In genomic region chr12:124928912-124929530, GRCh38 we compare ENCODE assay signal across 10 cellular contexts. TPM values are rescaled to one million over a fixed set of nuclear protein-coding genes. Genes with fewer than 3 reads are reported as not detected.
DNase-seq lines count a peak whose midpoint lies in the region; TF ChIP-seq lines count a peak whose summit lies in the region.
"Had no signal": no experiment of that assay in that cellular context is flagged by ENCODE, and none has a peak within 500 bp of the region (broad histone marks: within the 10 kb centered on the region; RNA-seq: fewer than 3 reads in every experiment).

No MANE protein-coding gene starts in this region.

- H3K4me3 ChIP-seq in dorsolateral prefrontal cortex (peak overlapping the region in 7 of 59 donors; percentile 62 to 93 (median 83)), neural progenitor cell (no peak overlapping the region)

- H3K4me1 Mint-ChIP-seq in CD14-positive monocyte (peaks cover 28% of the 10 kb centered on the region), neural progenitor cell (peaks cover 19% of the 10 kb centered on the region)

- H4K20me1 ChIP-seq in neural progenitor cell (ENCODE audit: low read depth) = no peaks in the 10 kb centered on the region

- intact Hi-C loops in CD14-positive monocyte (cut with micrococcal nuclease) = no loop called here
- intact Hi-C loops in dorsolateral prefrontal cortex (cut with DNase I) = no loop called here

- TF ChIP-seq CTCF in CD14-positive monocyte (IDR thresholded peaks at IDR 0.05) (no peak), dorsolateral prefrontal cortex (IDR thresholded peaks at IDR 0.05 in 54 of 56, conservative IDR thresholded peaks at IDR 0.05 in 2 of 56; ENCODE audit: low read depth in 1 of 56, partially characterized antibody in 56 of 56) (no peak), neural progenitor cell (IDR thresholded peaks at IDR 0.05) (no peak)

- peak overlapping the region in 44 of 59 donors; percentile 33 to 100 (median 98) for H3K27ac ChIP-seq in dorsolateral prefrontal cortex
- no peak overlapping the region for H3K27ac ChIP-seq in neural progenitor cell

- H3K27me3 Mint-ChIP-seq in CD14-positive monocyte (ENCODE audit: low read depth in 3 of 3) (peaks cover 14 to 26% (median 17%) of the 10 kb centered on the region in 3 donors), neural progenitor cell (ENCODE audit: insufficient read depth, low read depth) (peaks cover 27% of the 10 kb centered on the region)

- no peaks in the 10 kb centered on the region for H3K36me3 ChIP-seq in neural progenitor cell

- H3F3A ChIP-seq in neural progenitor cell (ENCODE audit: low read depth) = peaks cover 12% of the 10 kb centered on the region

- peak overlapping the region; percentile 84 to 94 for H3K4me3 Mint-ChIP-seq in CD14-positive monocyte
- no peak overlapping the region for H3K4me3 Mint-ChIP-seq in neural progenitor cell

- H3K4me1 ChIP-seq in neural progenitor cell = no peaks in the 10 kb centered on the region

- H3K9ac ChIP-seq in neural progenitor cell = no peak overlapping the region

- no peak overlapping the region for H3K4me2 ChIP-seq in neural progenitor cell

- H3K36me3 Mint-ChIP-seq in CD14-positive monocyte (no peaks in the 10 kb centered on the region), neural progenitor cell (peaks cover 7% of the 10 kb centered on the region)

- H3K27ac Mint-ChIP-seq in CD14-positive monocyte (peak overlapping the region in 2 of 7 donors; percentile 82 to 85), neural progenitor cell (peak overlapping the region; percentile 30)

- no peaks in the 10 kb centered on the region for H3K79me2 ChIP-seq in neural progenitor cell (ENCODE audit: low read depth)

- DNase-seq in CD14-positive monocyte (ENCODE audit: low spot score) = no peak
- peak; percentile 84 for DNase-seq in M059J (ENCODE audit: low read depth)
- peak in 1 of 10 donors; percentile 38 for DNase-seq in dorsolateral prefrontal cortex
- DNase-seq in neural progenitor cell (ENCODE audit: low spot score) = no peak
- DNase-seq in NCI-H1694 (lab: John Stamatoyannopoulos, UW) = no peak
- no peak for DNase-seq in NCI-H345 (lab: John Stamatoyannopoulos, UW)
- DNase-seq in NCI-H146 (lab: John Stamatoyannopoulos, UW) = no peak
- no peak for DNase-seq in DMS53 treated with DMSO at 0.1 percent for 48 hours (lab: John Stamatoyannopoulos, UW; ENCODE audit: unreplicated experiment)
- DNase-seq: GDM1, NCI-H446 treated with DMSO at 0.1 percent for 48 hours had no signal

- peaks cover 0 to 3% (median 0%) of the 10 kb centered on the region in 7 donors for H3K9me3 Mint-ChIP-seq in CD14-positive monocyte
- H3K9me3 Mint-ChIP-seq in neural progenitor cell = peaks cover 12% of the 10 kb centered on the region

- H3K27me3 ChIP-seq in dorsolateral prefrontal cortex (no peaks in the 10 kb centered on the region), neural progenitor cell (no peaks in the 10 kb centered on the region)

- H2AFZ ChIP-seq in neural progenitor cell (replicated peaks) = no peak overlapping the region

- no peaks in the 10 kb centered on the region for H3K9me3 ChIP-seq in neural progenitor cell (ENCODE audit: low read depth)

RNA-seq across cellular contexts. Expression of gene UBC, which starts 14.6 kb away (rescaled TPM):
- polyA plus RNA-seq in CD14-positive monocyte = 1,000 to 10,000 TPM in 1 of 2 donors, 100 to 1,000 TPM in 1; 969 to 1,385 TPM
- 1,164 and 1,374 TPM in 2 replicates for total RNA-seq in M059J (2014; rRNA removed; shearing (Covaris generic))
- total RNA-seq in dorsolateral prefrontal cortex (1,000 to 10,000 TPM in 109 of 120 experiments, 100 to 1,000 TPM in 11; 835 to 2,453 (median 1,204) TPM), neural progenitor cell (ENCODE audit: low replicate concordance) (857 and 897 TPM in 2 replicates)

RNA-seq across cellular contexts. Expression of gene DHX37, which starts 59.9 kb away (rescaled TPM):
- 1 to 10 TPM; 1.4 to 1.8 TPM for polyA plus RNA-seq in CD14-positive monocyte
- 13.3 and 18.7 TPM in 2 replicates for total RNA-seq in M059J (2014; rRNA removed; shearing (Covaris generic))
- 10 to 100 TPM; 11.3 to 26.5 (median 16.9) TPM for total RNA-seq in dorsolateral prefrontal cortex
- total RNA-seq in neural progenitor cell (ENCODE audit: low replicate concordance) = 5.4 and 12.2 TPM in 2 replicates
